ENCODE assay signal across 1 cellular context in genomic region chr14:71452987-71453386, GRCh38.
TF ChIP-seq lines count a peak whose summit lies in the region.

No MANE protein-coding gene starts in this region.

TF ChIP-seq in HepG2, 621 proteins besides CTCF, POLR2A, EP300 and RAD21 (continued from another document):
- 0 out of 2 replicates have a peak, but pooled peaks have one; percentile 52 for TF ChIP-seq ZNF121 (CRISPR knock-in tag; IDR thresholded peaks at IDR 0.05)
TF ChIP-seq in HepG2: peak in this region for 1.
